In the genomic region with DNA sequence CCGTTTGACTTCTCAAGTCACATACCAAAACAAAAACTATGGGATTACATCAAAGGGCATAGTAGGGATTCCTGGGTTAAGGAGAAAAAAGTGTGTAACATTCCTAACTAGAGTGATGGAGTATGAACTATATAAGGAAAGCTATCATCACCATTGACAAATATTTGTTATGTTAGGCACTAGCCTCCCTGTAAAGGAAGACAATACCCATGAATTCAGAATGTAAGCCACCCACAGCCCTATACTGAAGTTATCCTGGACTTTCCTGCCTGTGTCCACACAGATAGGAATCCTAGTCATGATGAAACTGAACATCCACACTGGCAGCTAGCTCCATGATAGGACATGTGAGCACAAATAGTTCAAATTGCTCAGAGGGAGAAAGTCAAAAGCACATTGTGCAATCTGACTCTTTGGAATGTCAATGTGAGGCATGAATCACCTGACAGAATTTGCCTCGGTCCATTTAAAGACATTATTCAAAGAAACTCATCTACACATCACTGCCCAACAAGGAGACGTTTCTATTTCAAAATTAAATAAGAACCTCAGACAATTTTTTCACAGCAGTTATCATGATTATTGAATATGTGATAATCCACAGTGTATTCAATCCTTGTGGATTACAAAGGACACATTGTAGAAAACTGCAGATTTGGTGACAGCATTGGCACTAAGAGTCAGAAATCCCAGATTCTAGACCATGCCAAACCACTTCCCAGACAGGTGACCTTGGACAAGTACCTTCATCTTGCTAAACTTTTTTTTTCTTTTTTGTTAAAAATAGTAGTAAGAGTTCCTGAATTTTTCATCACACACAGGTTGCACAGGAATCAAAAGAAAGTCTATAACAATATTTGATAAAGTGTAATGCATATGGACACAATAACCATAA, we compare ENCODE assay signal across 9 cellular contexts.
A peak's percentile ranks its signal among the peaks of the same experiment; 100 is the strongest.
DNase-seq lines count a peak whose midpoint lies in the region; ATAC-seq and TF ChIP-seq lines count a peak whose summit lies in the region.
"Had no signal": no experiment of that assay in that cellular context is flagged by ENCODE, and none has a peak within 500 bp of the region (broad histone marks: within the 10 kb centered on the region; RNA-seq: fewer than 3 reads in every experiment).

No MANE protein-coding gene starts in this region.

- peak; percentile 98 for DNase-seq in HCEC 1CT
- peak; percentile 82 for DNase-seq in amniotic stem cell (lab: John Stamatoyannopoulos, UW)
- DNase-seq in left ventricle myocardium inferior, result no peak
- DNase-seq in gastrocnemius medialis, result peak; percentile 64 to 65
- DNase-seq in activated T-cell treated with anti-CD3 and anti-CD28 coated beads, Interleukin-2, amount 50 U/mL, for 48 hours, result no peak
- DNase-seq in activated T-cell treated with anti-CD3 and anti-CD28 coated beads, Interleukin-2, amount 50 U/mL, for 72 hours, result no peak
- DNase-seq in activated gamma-delta T cell (lab: John Stamatoyannopoulos, UW), result no peak
- DNase-seq: stimulated activated CD4-positive, alpha-beta T cell treated with anti-CD3 and anti-CD28 coated beads, Interleukin-4, amount 100 ng/mL, for 1 hour had no signal

- intact Hi-C loops in left ventricle myocardium inferior (cut with micrococcal nuclease), result no loop called here
- intact Hi-C loops in gastrocnemius medialis (cut with DNase I; ENCODE audit: low total_unique reads), result no loop called here

- no peaks in the 10 kb centered on the region for H3K4me1 Mint-ChIP-seq in activated T-cell treated with anti-CD3 and anti-CD28 coated beads, Interleukin-2, amount 50 U/mL, for 72 hours (ENCODE audit: low read depth)

- ATAC-seq in gastrocnemius medialis, result peak; percentile 94 to 99
- no peak for ATAC-seq in GM21723 (IDR thresholded peaks at IDR 0.05; ENCODE audit: unreplicated experiment)
- ATAC-seq in activated T-cell treated with anti-CD3 and anti-CD28 coated beads, Interleukin-2, amount 50 U/mL, for 72 hours (replicated peaks in 1 of 2), result no peak

- TF ChIP-seq POLR2A in gastrocnemius medialis (IDR thresholded peaks at IDR 0.05), result no peak

- peaks cover 0 to 2% of the 10 kb centered on the region in 2 donors for H3K9me3 Mint-ChIP-seq in activated T-cell treated with anti-CD3 and anti-CD28 coated beads, Interleukin-2, amount 50 U/mL, for 72 hours

- H3K4me3 ChIP-seq in left ventricle myocardium inferior (no peak overlapping the region), gastrocnemius medialis (no peak overlapping the region)

- H3K27ac Mint-ChIP-seq in activated T-cell treated with anti-CD3 and anti-CD28 coated beads, Interleukin-2, amount 50 U/mL, for 72 hours, result no peak overlapping the region

- H3K4me3 Mint-ChIP-seq in activated T-cell treated with anti-CD3 and anti-CD28 coated beads, Interleukin-2, amount 50 U/mL, for 72 hours, result no peak overlapping the region

- peaks cover 6% of the 10 kb centered on the region for H3K4me1 ChIP-seq in left ventricle myocardium inferior
- peaks cover 0 to 3% of the 10 kb centered on the region in 2 donors for H3K4me1 ChIP-seq in gastrocnemius medialis

- H3K36me3 ChIP-seq in left ventricle myocardium inferior (no peaks in the 10 kb centered on the region), gastrocnemius medialis (no peaks in the 10 kb centered on the region)

- H3K27me3 Mint-ChIP-seq in activated T-cell treated with anti-CD3 and anti-CD28 coated beads, Interleukin-2, amount 50 U/mL, for 72 hours (ENCODE audit: low read depth), result no peaks in the 10 kb centered on the region

- TF ChIP-seq CTCF in left ventricle myocardium inferior (IDR thresholded peaks at IDR 0.05; ENCODE audit: borderline replicate concordance) (no peak), gastrocnemius medialis (IDR thresholded peaks at IDR 0.05 in 4 of 5, conservative IDR thresholded peaks at IDR 0.05 in 1 of 5) (no peak)

- H3K27me3 ChIP-seq in left ventricle myocardium inferior (ENCODE audit: low read depth) (no peaks in the 10 kb centered on the region), gastrocnemius medialis (no peaks in the 10 kb centered on the region)

- peaks cover 10% of the 10 kb centered on the region for H3K9me3 ChIP-seq in left ventricle myocardium inferior (replicated peaks)
- H3K9me3 ChIP-seq in gastrocnemius medialis, result no peaks in the 10 kb centered on the region

- H3K27ac ChIP-seq in left ventricle myocardium inferior (replicated peaks) (peak overlapping the region; percentile 83), gastrocnemius medialis (peak overlapping the region; percentile 65 to 83 (median 72))

- H3K36me3 Mint-ChIP-seq in activated T-cell treated with anti-CD3 and anti-CD28 coated beads, Interleukin-2, amount 50 U/mL, for 72 hours (ENCODE audit: insufficient read depth in 2 of 2), result no peaks in the 10 kb centered on the region

- in situ Hi-C loops in gastrocnemius medialis (cut with MboI; ENCODE audit: low sequenced_read_pairs in 4 of 4), result no loop called here

Comparison
In these comparisons a context has a peak if more than half of its experiments do, and no peak if none do; other contexts are left out.
1. DNase-seq: peak in HCEC 1CT (single experiment), amniotic stem cell (single experiment) and gastrocnemius medialis (2 of 2); none in left ventricle myocardium inferior (single experiment), activated T-cell treated with anti-CD3 and anti-CD28 coated beads, Interleukin-2, amount 50 U/mL, for 48 hours (0 of 2), activated T-cell treated with anti-CD3 and anti-CD28 coated beads, Interleukin-2, amount 50 U/mL, for 72 hours (0 of 2) and activated gamma-delta T cell (single experiment).
2. ATAC-seq: peak in gastrocnemius medialis (2 of 2); none in GM21723 (single experiment) and activated T-cell treated with anti-CD3 and anti-CD28 coated beads, Interleukin-2, amount 50 U/mL, for 72 hours (0 of 2).